16 cellular contexts compared by ENCODE assay signal in genomic region chr10:11488126-11488525, GRCh38.
DNase-seq lines count a peak whose midpoint lies in the region; TF ChIP-seq lines count a peak whose summit lies in the region.
"Had no signal": no experiment of that assay in that cellular context is flagged by ENCODE, and none has a peak within 500 bp of the region (broad histone marks: within the 10 kb centered on the region; RNA-seq: fewer than 3 reads in every experiment).

No MANE protein-coding gene starts in this region.

- peak; percentile 73 for DNase-seq in ACHN
- DNase-seq in LHCN-M2 (ENCODE audit: low read depth) = peak; percentile 26
- DNase-seq in choroid plexus epithelial cell (ENCODE audit: low read depth) = peak; percentile 20
- DNase-seq in kidney glomerular epithelial cell (lab: John Stamatoyannopoulos, UW) = peak; percentile 28
- DNase-seq in NCI-H774 (lab: John Stamatoyannopoulos, UW) = no peak
- DNase-seq in hepatic stellate cell (ENCODE audit: low spot score) = no peak
- no peak for DNase-seq in activated CD4-positive, alpha-beta T cell treated with anti-CD3 and anti-CD28 coated beads, Interleukin-2, amount 50 U/mL, for 1 hour
- no peak for DNase-seq in stimulated activated CD4-positive, alpha-beta T cell treated with anti-CD3 and anti-CD28 coated beads, Interleukin-4, amount 100 ng/mL, for 4 hours
- DNase-seq: 8988T, DMS53, GDM1, NCI-H1048, NCI-H1694, NCI-H345, PC-9, SK-N-SH had no signal

- in situ Hi-C loops in ACHN (cut with HindIII; ENCODE audit: low pct_ligation_motif_present, low pct_unique_long_range_greater_than_20kb, low sequenced_read_pairs) = no loop called here

- no peak overlapping the region for H3K4me3 ChIP-seq in choroid plexus epithelial cell (ENCODE audit: low read depth, low read length)
- H3K4me3 ChIP-seq: PC-9 had no signal

- no peak for TF ChIP-seq CTCF in choroid plexus epithelial cell (conservative IDR thresholded peaks at IDR 0.05; ENCODE audit: low read depth, low read length)

Comparison
In these comparisons a context has a peak if more than half of its experiments do, and no peak if none do; other contexts are left out.
1. DNase-seq: peak in ACHN (single experiment), LHCN-M2 (single experiment), choroid plexus epithelial cell (single experiment) and kidney glomerular epithelial cell (single experiment); none in NCI-H774 (single experiment), hepatic stellate cell (single experiment), activated CD4-positive, alpha-beta T cell treated with anti-CD3 and anti-CD28 coated beads, Interleukin-2, amount 50 U/mL, for 1 hour (single experiment) and stimulated activated CD4-positive, alpha-beta T cell treated with anti-CD3 and anti-CD28 coated beads, Interleukin-4, amount 100 ng/mL, for 4 hours (0 of 2).